20 cellular contexts compared by ENCODE assay signal in the genomic region with DNA sequence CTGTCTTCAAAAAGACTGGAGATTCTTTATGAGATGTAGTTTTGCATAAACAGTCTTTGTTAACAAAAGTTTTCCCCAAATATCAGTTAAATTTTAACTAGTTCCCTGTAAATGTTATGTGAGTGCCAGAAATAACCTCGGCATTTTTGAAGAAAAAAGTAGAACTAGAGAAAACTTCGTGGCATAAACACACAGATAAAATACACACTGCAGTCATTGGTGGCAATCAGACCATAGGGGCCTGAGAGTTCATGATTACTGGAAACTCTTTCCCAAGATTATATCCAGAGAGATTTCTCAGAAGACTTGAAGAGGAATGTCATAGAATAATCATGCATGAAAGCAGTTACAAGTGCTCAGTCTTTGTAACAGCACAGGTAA.
DNase-seq lines count a peak whose midpoint lies in the region; ATAC-seq and TF ChIP-seq lines count a peak whose summit lies in the region.
"Had no signal": no experiment of that assay in that cellular context is flagged by ENCODE, and none has a peak within 500 bp of the region (broad histone marks: within the 10 kb centered on the region; RNA-seq: fewer than 3 reads in every experiment).

No MANE protein-coding gene starts in this region.

- no peak for TF ChIP-seq CTCF in epithelial cell of proximal tubule (conservative IDR thresholded peaks at IDR 0.05; ENCODE audit: low read depth, low read length)
- TF ChIP-seq CTCF in liver (IDR thresholded peaks at IDR 0.05; ENCODE audit: low read depth, low read length, missing input control): no peak

- TF ChIP-seq RAD21 in liver (IDR thresholded peaks at IDR 0.05): no peak

- H3K9ac ChIP-seq in liver (ENCODE audit: low read depth in 1 of 2, low read length in 2 of 2): peak overlapping the region in 1 of 2 donors; percentile 39

- peak overlapping the region; percentile 18 for H3K4me3 ChIP-seq in epithelial cell of proximal tubule (ENCODE audit: low read depth, low read length)
- peak overlapping the region; percentile 0 to 54 (median 40) for H3K4me3 ChIP-seq in liver (ENCODE audit: low read depth in 1 of 3, low read length in 3 of 3)
- H3K4me3 ChIP-seq: A549, K562, SJCRH30 had no signal

- H3K4me1 ChIP-seq in liver (ENCODE audit: control insufficient read depth in 4 of 4, insufficient read depth in 4 of 4, low read length in 3 of 4): peaks cover 0 to 22% (median 12%) of the 10 kb centered on the region in 4 donors
- H3K4me1 ChIP-seq: A549, SJCRH30 had no signal

- no peaks in the 10 kb centered on the region for H3K9me3 ChIP-seq in liver (ENCODE audit: control insufficient read depth in 4 of 4, low read length in 3 of 4)
- H3K9me3 ChIP-seq: A549, SJCRH30 had no signal

- no peaks in the 10 kb centered on the region for H3K27me3 ChIP-seq in liver (ENCODE audit: control insufficient read depth in 4 of 4, insufficient read depth in 4 of 4, low read length in 3 of 4)
- H3K27me3 ChIP-seq: SJCRH30 had no signal

- H3K36me3 ChIP-seq in liver (ENCODE audit: control insufficient read depth in 4 of 4, insufficient read depth in 3 of 4, low read depth in 1 of 4, low read length in 3 of 4): no peaks in the 10 kb centered on the region
- H3K36me3 ChIP-seq: SJCRH30 had no signal

- no peak for ATAC-seq in HG03025 (IDR thresholded peaks at IDR 0.05; ENCODE audit: low FRiP score, unreplicated experiment)
- ATAC-seq: A549, K562, PC-3 had no signal

- H3K27ac ChIP-seq in liver (ENCODE audit: low read depth in 1 of 2, low read length in 2 of 2): peak overlapping the region; percentile 7 to 64
- H3K27ac ChIP-seq: A549, RWPE1, SJCRH30 had no signal

- WGBS in liver: 16% methylated on average over 2 of the region's 2 CpGs

- peak; percentile 22 for DNase-seq in DMS79 treated with DMSO at 0.1 percent for 48 hours (lab: John Stamatoyannopoulos, UW)
- DNase-seq in epithelial cell of proximal tubule (ENCODE audit: low read depth): peak; percentile 2
- peak; percentile 45 for DNase-seq in renal cortical epithelial cell (ENCODE audit: low read depth)
- DNase-seq in NAMALWA (ENCODE audit: low spot score): no peak
- DNase-seq in midbrain (lab: John Stamatoyannopoulos, UW): no peak
- DNase-seq in GOT3 (lab: John Stamatoyannopoulos, UW): no peak
- DNase-seq: DMS 273 treated with DMSO at 0.1 percent for 48 hours, H9, MV-4-11, NCI-H1417 treated with DMSO at 0.1 percent for 48 hours, NCI-H2029, NCI-H510A treated with DMSO at 0.1 percent for 48 hours, NCI-H82, PC-3, SJCRH30 had no signal

TF ChIP-seq in liver, 16 proteins besides CTCF, POLR2A, EP300 and RAD21:
- TF ChIP-seq HNF4A (conservative IDR thresholded peaks at IDR 0.05) (peak in 1 of 2 donors; percentile 7), NR2F2 (IDR thresholded peaks at IDR 0.05) (no peak)

Comparison
In these comparisons a context has a peak if more than half of its experiments do, and no peak if none do; other contexts are left out.
1. DNase-seq: peak in DMS79 treated with DMSO at 0.1 percent for 48 hours (single experiment), epithelial cell of proximal tubule (single experiment) and renal cortical epithelial cell (single experiment); none in NAMALWA (single experiment), midbrain (single experiment) and GOT3 (single experiment).